ENCODE assay signal across 10 cellular contexts in the genomic region with DNA sequence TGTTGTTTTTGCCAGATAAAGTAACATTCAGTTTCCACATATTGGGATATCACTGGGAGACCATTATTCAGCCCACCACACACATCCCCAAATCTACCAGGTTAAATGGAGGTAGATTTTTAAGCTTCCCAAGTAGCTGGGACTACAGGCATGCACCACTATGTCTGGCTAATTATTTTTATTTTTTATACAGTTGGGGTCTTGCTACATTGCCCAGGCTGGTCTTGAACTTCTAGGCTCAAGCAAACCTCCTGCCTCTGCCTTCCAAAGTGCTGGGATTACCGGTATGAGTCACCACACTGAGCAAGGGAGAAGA.
DNase-seq lines count a peak whose midpoint lies in the region; FAIRE-seq and TF ChIP-seq lines count a peak whose summit lies in the region.
"Had no signal": no experiment of that assay in that cellular context is flagged by ENCODE, and none has a peak within 500 bp of the region (broad histone marks: within the 10 kb centered on the region; RNA-seq: fewer than 3 reads in every experiment).

No MANE protein-coding gene starts in this region.

- no peaks in the 10 kb centered on the region for H3K9me1 ChIP-seq in keratinocyte (ENCODE audit: control insufficient read depth, extremely low read depth, insufficient read depth, low read length)

- H3K9me3 Mint-ChIP-seq in T-helper 1 cell treated with Interleukin-12 subunit alpha and Interleukin-12 subunit beta and Interleukin-4 antibody, amounts not matched to agents 30 μg/mL and 1 μg/mL, for 36 hours: no peaks in the 10 kb centered on the region
- H3K9me3 Mint-ChIP-seq in activated T-helper 2 cell treated with anti-CD3 and anti-CD28 coated beads, Interferon-gamma antibody, Interleukin-2, Interleukin-4, amounts not matched to agents 10 μg/mL and 5 μg/mL and 100 μg/mL, durations not matched to agents 14 hours and 24 hours and 36 hours: no peaks in the 10 kb centered on the region
- H3K9me3 Mint-ChIP-seq: IgD-negative memory B cell had no signal

- peaks cover 32% of the 10 kb centered on the region for H3K4me1 Mint-ChIP-seq in T-helper 1 cell treated with Interleukin-12 subunit alpha and Interleukin-12 subunit beta and Interleukin-4 antibody, amounts not matched to agents 30 μg/mL and 1 μg/mL, for 36 hours (ENCODE audit: low read depth)
- peaks cover 32% of the 10 kb centered on the region for H3K4me1 Mint-ChIP-seq in activated T-helper 2 cell treated with anti-CD3 and anti-CD28 coated beads, Interferon-gamma antibody, Interleukin-2, Interleukin-4, amounts not matched to agents 10 μg/mL and 5 μg/mL and 100 μg/mL, durations not matched to agents 14 hours and 24 hours and 36 hours (ENCODE audit: low read depth)

- H3K27ac ChIP-seq in keratinocyte (ENCODE audit: control insufficient read depth, insufficient read depth, low read length) (peak overlapping the region; percentile 98), stomach (peak overlapping the region; percentile 50 to 91 (median 85))

- H3K4me3 ChIP-seq in keratinocyte (ENCODE audit: control insufficient read depth in 2 of 3, extremely low read depth in 1 of 3, insufficient read depth in 2 of 3, low read depth in 1 of 3, low read length in 3 of 3): no peak overlapping the region
- H3K4me3 ChIP-seq in stomach: no peak overlapping the region

- TF ChIP-seq POLR2A in stomach (IDR thresholded peaks at IDR 0.05): no peak

- no peak overlapping the region for H2AFZ ChIP-seq in keratinocyte (ENCODE audit: control insufficient read depth, low read length)

- DNase-seq in T-helper 1 cell (no peak), keratinocyte (ENCODE audit: low read depth, low spot score) (no peak), stomach (no peak), SIG-M5 treated with dmso at 0.1 percent for 504 hours (lab: John Stamatoyannopoulos, UW; ENCODE audit: unreplicated experiment) (no peak), RKO (ENCODE audit: low spot score) (no peak), foreskin melanocyte (no peak)
- no peak for DNase-seq in activated T-helper 2 cell treated with anti-CD3 and anti-CD28 coated beads, Interferon-gamma antibody, Interleukin-2, Interleukin-4, amounts not matched to agents 10 μg/mL and 5 μg/mL and 100 μg/mL, durations not matched to agents 14 hours and 24 hours and 36 hours (ENCODE audit: low spot score)
- DNase-seq: 8988T had no signal

- peaks cover 2% of the 10 kb centered on the region for H3K79me2 ChIP-seq in keratinocyte (ENCODE audit: control insufficient read depth, insufficient read depth, low read length)

- TF ChIP-seq EP300 in stomach (IDR thresholded peaks at IDR 0.05): no peak

- H3K27ac Mint-ChIP-seq in T-helper 1 cell treated with Interleukin-12 subunit alpha and Interleukin-12 subunit beta and Interleukin-4 antibody, amounts not matched to agents 30 μg/mL and 1 μg/mL, for 36 hours: peak overlapping the region; percentile 91
- peak overlapping the region; percentile 86 for H3K27ac Mint-ChIP-seq in activated T-helper 2 cell treated with anti-CD3 and anti-CD28 coated beads, Interferon-gamma antibody, Interleukin-2, Interleukin-4, amounts not matched to agents 10 μg/mL and 5 μg/mL and 100 μg/mL, durations not matched to agents 14 hours and 24 hours and 36 hours

- H3K9me3 ChIP-seq in keratinocyte (ENCODE audit: control insufficient read depth, low read depth, low read length) (no peaks in the 10 kb centered on the region), stomach (no peaks in the 10 kb centered on the region)

- no peak for TF ChIP-seq CTCF in keratinocyte (optimal IDR thresholded peaks at IDR 0.05 in 1 of 3, IDR thresholded peaks at IDR 0.05 in 1 of 3, conservative IDR thresholded peaks at IDR 0.05 in 1 of 3; ENCODE audit: extremely low read depth in 1 of 3, insufficient read depth in 2 of 3, low read length in 3 of 3)
- no peak for TF ChIP-seq CTCF in stomach (IDR thresholded peaks at IDR 0.05)

- peaks cover 4% of the 10 kb centered on the region for H3K36me3 Mint-ChIP-seq in T-helper 1 cell treated with Interleukin-12 subunit alpha and Interleukin-12 subunit beta and Interleukin-4 antibody, amounts not matched to agents 30 μg/mL and 1 μg/mL, for 36 hours (ENCODE audit: low read depth)
- peaks cover 6% of the 10 kb centered on the region for H3K36me3 Mint-ChIP-seq in activated T-helper 2 cell treated with anti-CD3 and anti-CD28 coated beads, Interferon-gamma antibody, Interleukin-2, Interleukin-4, amounts not matched to agents 10 μg/mL and 5 μg/mL and 100 μg/mL, durations not matched to agents 14 hours and 24 hours and 36 hours (ENCODE audit: low read depth)

- intact Hi-C loops in activated T-helper 2 cell treated with anti-CD3 and anti-CD28 coated beads, Interferon-gamma antibody, Interleukin-2, Interleukin-4, amounts not matched to agents 10 μg/mL and 5 μg/mL and 100 μg/mL, durations not matched to agents 14 hours and 24 hours and 36 hours (cut with micrococcal nuclease): loop anchor here (5.0 kb wide), 1 partner anchor 224 kb away; no protein-coding TSS in a partner anchor
- intact Hi-C loops in stomach (cut with DNase I; ENCODE audit: low total_unique reads): loop anchor here (10.0 kb wide), 1 partner anchor 121 kb away; no protein-coding TSS in a partner anchor

- H3K36me3 ChIP-seq in keratinocyte (ENCODE audit: control insufficient read depth in 2 of 2, extremely low read depth in 1 of 2, insufficient read depth in 2 of 2, low read length in 2 of 2): no peaks in the 10 kb centered on the region
- H3K36me3 ChIP-seq in stomach: no peaks in the 10 kb centered on the region

- H3K27me3 Mint-ChIP-seq in T-helper 1 cell treated with Interleukin-12 subunit alpha and Interleukin-12 subunit beta and Interleukin-4 antibody, amounts not matched to agents 30 μg/mL and 1 μg/mL, for 36 hours (ENCODE audit: low read depth): no peaks in the 10 kb centered on the region
- no peaks in the 10 kb centered on the region for H3K27me3 Mint-ChIP-seq in activated T-helper 2 cell treated with anti-CD3 and anti-CD28 coated beads, Interferon-gamma antibody, Interleukin-2, Interleukin-4, amounts not matched to agents 10 μg/mL and 5 μg/mL and 100 μg/mL, durations not matched to agents 14 hours and 24 hours and 36 hours (ENCODE audit: low read depth)
- H3K27me3 Mint-ChIP-seq: IgD-negative memory B cell had no signal

- no peaks in the 10 kb centered on the region for H4K20me1 ChIP-seq in keratinocyte (ENCODE audit: control insufficient read depth, extremely low read depth, insufficient read depth, low read length)

- H3K9ac ChIP-seq in keratinocyte (ENCODE audit: control insufficient read depth, extremely low read depth, insufficient read depth, low read length): no peak overlapping the region

- H3K27me3 ChIP-seq in keratinocyte (ENCODE audit: control insufficient read depth, extremely low read depth, insufficient read depth, low read length): no peaks in the 10 kb centered on the region
- no peaks in the 10 kb centered on the region for H3K27me3 ChIP-seq in stomach

- H3K4me1 ChIP-seq in keratinocyte (ENCODE audit: control insufficient read depth, extremely low read depth, insufficient read depth, low read length) (peaks cover 29% of the 10 kb centered on the region), stomach (peaks cover 26 to 63% (median 34%) of the 10 kb centered on the region in 4 donors)

- 39 to 79% (median 60%) methylated on average over 1 of the region's 1 CpG for WGBS in stomach, 5 donors

- FAIRE-seq in keratinocyte (lab: Jason Lieb, UNC): no peak

- H3K4me2 ChIP-seq in keratinocyte (ENCODE audit: control insufficient read depth, extremely low read depth, insufficient read depth, low read depth, low read length): no peak overlapping the region

- no peak overlapping the region for H3K4me3 Mint-ChIP-seq in T-helper 1 cell treated with Interleukin-12 subunit alpha and Interleukin-12 subunit beta and Interleukin-4 antibody, amounts not matched to agents 30 μg/mL and 1 μg/mL, for 36 hours
- no peak overlapping the region for H3K4me3 Mint-ChIP-seq in activated T-helper 2 cell treated with anti-CD3 and anti-CD28 coated beads, Interferon-gamma antibody, Interleukin-2, Interleukin-4, amounts not matched to agents 10 μg/mL and 5 μg/mL and 100 μg/mL, durations not matched to agents 14 hours and 24 hours and 36 hours (ENCODE audit: low read depth)

- dilution Hi-C loops in keratinocyte (cut with MboI; ENCODE audit: extremely low pct_ligation_motif_present, low sequenced_read_pairs): loop anchor here (25.0 kb wide), 1 partner anchor 109 kb away; a partner anchor contains a TSS
